Comparison of ENCODE assay signal across 1 cellular context in the genomic region with DNA sequence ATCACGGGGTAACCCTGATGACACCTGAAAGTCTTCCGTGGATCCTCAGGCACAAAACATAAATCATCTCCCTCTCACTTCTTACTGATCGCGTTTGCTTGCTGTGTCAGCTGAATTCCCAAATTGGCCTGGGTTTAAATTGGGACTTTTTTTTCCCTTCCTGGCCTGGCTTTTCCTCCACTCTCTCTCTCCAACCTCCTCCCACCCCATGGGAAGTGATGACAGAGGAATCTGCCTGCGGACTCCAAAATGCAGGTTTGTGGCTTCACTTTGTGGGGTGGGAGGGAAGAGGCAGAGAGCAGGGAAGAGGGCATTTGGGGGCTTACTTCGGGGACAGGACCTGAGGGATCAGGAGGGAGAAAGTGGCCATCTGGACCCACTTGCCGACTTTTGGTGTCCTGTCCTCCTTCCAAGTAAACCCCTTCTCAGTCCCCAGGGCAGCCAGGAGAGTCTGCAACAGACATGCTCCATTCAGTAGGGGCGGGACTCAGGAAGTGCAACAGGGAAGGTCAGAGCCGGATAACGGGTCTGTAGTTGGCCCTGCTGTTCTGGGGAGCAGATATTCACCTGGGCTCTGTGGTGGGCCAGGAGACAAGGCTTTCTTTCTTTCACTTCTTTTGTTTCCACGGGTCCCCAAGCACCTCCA.
TF ChIP-seq lines count a peak whose summit lies in the region.

No MANE protein-coding gene starts in this region.

TF ChIP-seq in HepG2, 621 proteins besides CTCF, POLR2A, EP300 and RAD21:
- TF ChIP-seq ZNF713 (CRISPR knock-in tag; IDR thresholded peaks at IDR 0.05) = no peak
- peak; percentile 18 to 20; a peak in 1 of 4 replicates for TF ChIP-seq MAFK (conservative IDR thresholded peaks at IDR 0.05 in 1 of 2, IDR thresholded peaks at IDR 0.05 in 1 of 2; ENCODE audit: low read length in 2 of 2)
TF ChIP-seq in HepG2: peak in this region for 1.
